In genomic region chr3:185176756-185177359, GRCh38 we compare ENCODE assay signal across 7 cellular contexts. TPM values are rescaled to one million over a fixed set of nuclear protein-coding genes. Genes with fewer than 3 reads are reported as not detected.
DNase-seq lines count a peak whose midpoint lies in the region; ATAC-seq and TF ChIP-seq lines count a peak whose summit lies in the region.

No MANE protein-coding gene starts in this region.

- H3K27ac ChIP-seq in Panc1 (ENCODE audit: low read length) (no peak overlapping the region), dorsolateral prefrontal cortex (no peak overlapping the region)

- in situ Hi-C loops in Panc1 (cut with HindIII; ENCODE audit: low pct_unique_long_range_greater_than_20kb, low sequenced_read_pairs) = no loop called here

- CTCF ChIA-PET in Panc1 (lab: Charles Lee) = no interaction called here

- no peaks in the 10 kb centered on the region for H3K4me1 ChIP-seq in Panc1 (ENCODE audit: control insufficient read depth, insufficient read depth, low read length)

- H3K27me3 ChIP-seq in Panc1 (ENCODE audit: control insufficient read depth, insufficient read depth, low read length) = peaks cover 11% of the 10 kb centered on the region
- H3K27me3 ChIP-seq in dorsolateral prefrontal cortex = peaks cover 0 to 3% (median 0%) of the 10 kb centered on the region in 45 donors

- POLR2A ChIA-PET in Panc1 (lab: Charles Lee) = no interaction called here

- no TSS peak for BruUV-seq in Panc1 (replicated peaks; lab: Mats Ljungman, UMichigan)

- no peaks in the 10 kb centered on the region for H3K36me3 ChIP-seq in Panc1 (ENCODE audit: control insufficient read depth, insufficient read depth, low read length)

- TF ChIP-seq CTCF in Panc1 (IDR thresholded peaks at IDR 0.05) = peak; percentile 80; the same call in 1 of the 2 replicates
- TF ChIP-seq CTCF in dorsolateral prefrontal cortex (IDR thresholded peaks at IDR 0.05 in 54 of 56, conservative IDR thresholded peaks at IDR 0.05 in 2 of 56; ENCODE audit: low read depth in 1 of 56, partially characterized antibody in 56 of 56) = peak; percentile 66 to 93 (median 82)

- intact Hi-C loops in Panc1 (cut with micrococcal nuclease; ENCODE audit: unreplicated experiment) = loop anchor here (2.0 kb wide), 1 partner anchor 302 kb away; no protein-coding TSS in a partner anchor
- intact Hi-C loops in dorsolateral prefrontal cortex (cut with DNase I) = loop anchor here (5.0 kb wide), 2 partner anchors 300 to 305 kb away; no protein-coding TSS in a partner anchor

- H3K4me3 ChIP-seq in Panc1 (ENCODE audit: low read depth in 2 of 2, low read length in 2 of 2) (no peak overlapping the region), dorsolateral prefrontal cortex (peak overlapping the region in 4 of 59 donors; percentile 4 to 39 (median 18))

- no peaks in the 10 kb centered on the region for H3K9me3 ChIP-seq in Panc1 (ENCODE audit: control insufficient read depth, insufficient read depth, low read depth, low read length)

- no peak for ATAC-seq in Panc1
- ATAC-seq in HG02678 (IDR thresholded peaks at IDR 0.05; ENCODE audit: unreplicated experiment) = no peak
- ATAC-seq in HG02763 (IDR thresholded peaks at IDR 0.05; ENCODE audit: unreplicated experiment) = no peak

- DNase-seq in Daoy (ENCODE audit: low read depth) = peak; percentile 22
- peak; percentile 46 for DNase-seq in HT1080 (ENCODE audit: low read depth)
- DNase-seq in Panc1 (ENCODE audit: low read depth, low spot score) = peak; percentile 27
- peak in 3 of 10 donors; percentile 19 to 42 (median 36) for DNase-seq in dorsolateral prefrontal cortex
- peak; percentile 56 for DNase-seq in myocyte (ENCODE audit: low read depth)

RNA-seq across cellular contexts. Expression of gene C3orf70, which starts 24.0 kb away (rescaled TPM):
- 3.6 and 4.7 TPM in 2 replicates for total RNA-seq in Daoy (2014; rRNA removed; shearing (Covaris generic))
- total RNA-seq in HT1080 (2014; rRNA removed; shearing (Covaris generic)) = 1.7 and 2.6 TPM in 2 replicates
- 2.5 and 2.6 TPM in 2 replicates for polyA plus RNA-seq in HT1080 (2015; cell fraction: cytosol; rRNA removed)
- 1.8 and 2.1 TPM in 2 replicates for polyA plus RNA-seq in HT1080 (2015; cell fraction: nucleus; rRNA removed)
- 0.10 TPM for total RNA-seq in Panc1 (2021; ENCODE audit: unreplicated experiment)
- not detected for polyA plus RNA-seq in Panc1 (2012; ENCODE audit: insufficient read length)
- total RNA-seq in dorsolateral prefrontal cortex = 10 to 100 TPM; 14.6 to 44.9 (median 25.7) TPM
- 0.05 TPM in 1 of 2 replicates, not detected in the other for total RNA-seq in myocyte
- not detected for polyA plus RNA-seq in myocyte (2012)
